32 cellular contexts compared by ENCODE assay signal in genomic region chr10:1358147-1358546, GRCh38.
"Had no signal": no experiment of that assay in that cellular context is flagged by ENCODE, and none has a peak within 500 bp of the region (broad histone marks: within the 10 kb centered on the region; RNA-seq: fewer than 3 reads in every experiment).

No MANE protein-coding gene starts in this region.

- H3K27me3 ChIP-seq: brain microvascular endothelial cell, cardiac muscle cell, SJSA1 had no signal

- H3K9ac ChIP-seq: SK-N-SH had no signal

- H3K27ac Mint-ChIP-seq: activated CD4-positive, alpha-beta memory T cell treated with anti-CD3 and anti-CD28 coated beads, Interleukin-2, amount 10 ng/mL, durations not matched to agents 7 days and 5 days; activated CD8-positive, alpha-beta memory T cell treated with anti-CD3 and anti-CD28 coated beads, Interleukin-2, amount 10 ng/mL, durations not matched to agents 7 days and 5 days; activated naive CD8-positive, alpha-beta T cell treated with anti-CD3 and anti-CD28 coated beads for 36 hours; activated T-helper 17 cell treated with anti-CD3 and anti-CD28 coated beads, Interleukin-2, amount 50 U/mL, for 72 hours had no signal

- H3K9me3 ChIP-seq: SJSA1, SK-N-SH had no signal

- H3K27ac ChIP-seq: brain microvascular endothelial cell, cardiac muscle cell, SJSA1, WERI-Rb-1 had no signal

- H3K4me3 ChIP-seq: cardiac muscle cell, SJSA1 had no signal

- H3K4me3 Mint-ChIP-seq: activated CD4-positive, alpha-beta memory T cell treated with anti-CD3 and anti-CD28 coated beads, Interleukin-2, amount 10 ng/mL, durations not matched to agents 7 days and 5 days; activated CD8-positive, alpha-beta memory T cell treated with anti-CD3 and anti-CD28 coated beads, Interleukin-2, amount 10 ng/mL, durations not matched to agents 7 days and 5 days; activated naive CD8-positive, alpha-beta T cell treated with anti-CD3 and anti-CD28 coated beads for 36 hours; activated T-cell treated with anti-CD3 and anti-CD28 coated beads, Interleukin-2, amount 50 U/mL, for 72 hours; activated T-helper 17 cell treated with anti-CD3 and anti-CD28 coated beads, Interleukin-2, amount 50 U/mL, for 72 hours had no signal

- DNase-seq: activated CD4-positive, alpha-beta memory T cell treated with anti-CD3 and anti-CD28 coated beads, Interleukin-2, amount 10 ng/mL, durations not matched to agents 7 days and 5 days; activated CD4-positive, alpha-beta T cell treated with anti-CD3 and anti-CD28 coated beads for 1 hour; activated CD4-positive, alpha-beta T cell treated with anti-CD3 and anti-CD28 coated beads for 48 hours; activated CD4-positive, CD25-positive, alpha-beta regulatory T cell; activated CD8-positive, alpha-beta memory T cell treated with anti-CD3 and anti-CD28 coated beads for 24 hours; activated CD8-positive, alpha-beta memory T cell treated with anti-CD3 and anti-CD28 coated beads, Interleukin-2, amount 10 ng/mL, durations not matched to agents 7 days and 5 days; activated CD8-positive, alpha-beta memory T cell treated with anti-CD3 and anti-CD28 coated beads, Interleukin-2, amount 50 U/mL, for 48 hours; activated effector memory CD4-positive, alpha-beta T cell treated with anti-CD3 and anti-CD28 coated beads, Interleukin-2, amount 50 U/mL, for 16 hours; activated naive CD4-positive, alpha-beta T cell; activated naive CD4-positive, alpha-beta T cell treated with anti-CD3 and anti-CD28 coated beads, Interleukin-2, amount 50 U/mL, for 16 hours; activated naive CD8-positive, alpha-beta T cell treated with anti-CD3 and anti-CD28 coated beads for 36 hours; activated T-cell treated with anti-CD3 and anti-CD28 coated beads, Interleukin-2, amount 50 U/mL, for 72 hours; amniotic stem cell; aorta; brain microvascular endothelial cell; Karpas-422; KBM-7; NCI-H1105; NCI-H1417 treated with DMSO at 0.1 percent for 48 hours; NCI-H1930; NCI-H2081 treated with DMSO at 0.1 percent for 48 hours; NCI-H345; NCI-H524 treated with DMSO at 0.1 percent for 48 hours; SHP77 treated with DMSO at 0.1 percent for 48 hours; SK-N-SH; T-helper 2 cell; T-helper 9 cell; WERI-Rb-1 had no signal

- H3K4me1 Mint-ChIP-seq: activated CD8-positive, alpha-beta memory T cell treated with anti-CD3 and anti-CD28 coated beads, Interleukin-2, amount 10 ng/mL, durations not matched to agents 7 days and 5 days had no signal

- H3K4me2 ChIP-seq: SK-N-SH had no signal

- H3K36me3 Mint-ChIP-seq: activated CD8-positive, alpha-beta memory T cell treated with anti-CD3 and anti-CD28 coated beads, Interleukin-2, amount 10 ng/mL, durations not matched to agents 7 days and 5 days; activated naive CD8-positive, alpha-beta T cell treated with anti-CD3 and anti-CD28 coated beads for 36 hours had no signal

- ATAC-seq: activated CD8-positive, alpha-beta memory T cell treated with anti-CD3 and anti-CD28 coated beads, Interleukin-2, amount 10 ng/mL, durations not matched to agents 7 days and 5 days; activated T-cell treated with anti-CD3 and anti-CD28 coated beads, Interleukin-2, amount 50 U/mL, for 72 hours; activated T-helper 17 cell treated with anti-CD3 and anti-CD28 coated beads, Interleukin-2, amount 50 U/mL, for 72 hours; Panc1 had no signal

- H3K9me3 Mint-ChIP-seq: activated CD4-positive, alpha-beta memory T cell treated with anti-CD3 and anti-CD28 coated beads, Interleukin-2, amount 10 ng/mL, durations not matched to agents 7 days and 5 days; activated naive CD8-positive, alpha-beta T cell treated with anti-CD3 and anti-CD28 coated beads for 36 hours; activated T-cell treated with anti-CD3 and anti-CD28 coated beads, Interleukin-2, amount 50 U/mL, for 72 hours; activated T-helper 17 cell treated with anti-CD3 and anti-CD28 coated beads, Interleukin-2, amount 50 U/mL, for 72 hours had no signal

- H3K36me3 ChIP-seq: brain microvascular endothelial cell, cardiac muscle cell, SJSA1, WERI-Rb-1 had no signal

- H3K27me3 Mint-ChIP-seq: activated T-helper 17 cell treated with anti-CD3 and anti-CD28 coated beads, Interleukin-2, amount 50 U/mL, for 72 hours had no signal
